1 cellular context compared by ENCODE assay signal in genomic region chr1:11059166-11059989, GRCh38.
TF ChIP-seq lines count a peak whose summit lies in the region.

No MANE protein-coding gene starts in this region.

TF ChIP-seq in HEK293, 187 proteins besides CTCF, POLR2A, EP300 and RAD21 (continued from another document and continues in another):
- no peak for TF ChIP-seq ZNF518A (tag by site-specific recombination; conservative IDR thresholded peaks at IDR 0.05; ENCODE audit: low read depth)
- TF ChIP-seq ZNF830 (tag by site-specific recombination; IDR thresholded peaks at IDR 0.05; ENCODE audit: low read depth): no peak
- 0 out of 2 replicates have a peak, but pooled peaks have one; percentile 23 for TF ChIP-seq YY1 (tag by site-specific recombination; IDR thresholded peaks at IDR 0.05)
- TF ChIP-seq ZBTB49 (tag by site-specific recombination; IDR thresholded peaks at IDR 0.05; ENCODE audit: low read depth): no peak
- no peak for TF ChIP-seq ZNF510 (tag by site-specific recombination; IDR thresholded peaks at IDR 0.05; ENCODE audit: insufficient replicate concordance)
- no peak; the same call in 1 of the 2 replicates for TF ChIP-seq ZIC2 (tag by site-specific recombination; IDR thresholded peaks at IDR 0.05)
- no peak for TF ChIP-seq HOXD13 (CRISPR knock-in tag; IDR thresholded peaks at IDR 0.05; ENCODE audit: borderline replicate concordance)
- TF ChIP-seq ZNF561 (tag by site-specific recombination; IDR thresholded peaks at IDR 0.05; ENCODE audit: borderline replicate concordance): no peak
- TF ChIP-seq ZBTB17 (tag by site-specific recombination; IDR thresholded peaks at IDR 0.05): no peak
- no peak for TF ChIP-seq ZNF707 (tag by site-specific recombination; IDR thresholded peaks at IDR 0.05)
- TF ChIP-seq ZNF416 (tag by site-specific recombination; IDR thresholded peaks at IDR 0.05): no peak
- no peak for TF ChIP-seq INSM2 (tag by site-specific recombination; IDR thresholded peaks at IDR 0.05)
- no peak for TF ChIP-seq MYNN (tag by site-specific recombination; IDR thresholded peaks at IDR 0.05; ENCODE audit: borderline replicate concordance)
- no peak for TF ChIP-seq ZNF529 (tag by site-specific recombination; IDR thresholded peaks at IDR 0.05; ENCODE audit: insufficient replicate concordance)
- 0 out of 2 replicates have a peak, but pooled peaks have one; percentile 8 for TF ChIP-seq ZNF645 (tag by site-specific recombination; IDR thresholded peaks at IDR 0.05)
- no peak; the same call in 1 of the 2 replicates for TF ChIP-seq ZNF341 (tag by site-specific recombination; IDR thresholded peaks at IDR 0.05; ENCODE audit: low read depth)
- TF ChIP-seq ZNF521 (tag by site-specific recombination; IDR thresholded peaks at IDR 0.05): no peak
- TF ChIP-seq ZNF292 (tag by site-specific recombination; IDR thresholded peaks at IDR 0.05; ENCODE audit: borderline replicate concordance, low read depth): no peak
- TF ChIP-seq ZNF394 (tag by site-specific recombination; IDR thresholded peaks at IDR 0.05; ENCODE audit: borderline replicate concordance): peak; percentile 15; the same call in 1 of the 2 replicates
- TF ChIP-seq ZFP41 (tag by site-specific recombination; IDR thresholded peaks at IDR 0.05; ENCODE audit: borderline replicate concordance): no peak
- no peak for TF ChIP-seq ZSCAN23 (tag by site-specific recombination; IDR thresholded peaks at IDR 0.05)
- TF ChIP-seq PRDM6 (tag by site-specific recombination; IDR thresholded peaks at IDR 0.05): no peak
- TF ChIP-seq ZNF350 (tag by site-specific recombination; IDR thresholded peaks at IDR 0.05): no peak
- no peak for TF ChIP-seq ZNF610 (tag by site-specific recombination; IDR thresholded peaks at IDR 0.05; ENCODE audit: borderline replicate concordance)
- TF ChIP-seq ZNF266 (tag by site-specific recombination; IDR thresholded peaks at IDR 0.05; ENCODE audit: low read depth): no peak
- no peak for TF ChIP-seq ZNF175 (tag by site-specific recombination; IDR thresholded peaks at IDR 0.05)
- no peak for TF ChIP-seq SCRT2 (tag by site-specific recombination; IDR thresholded peaks at IDR 0.05)
- TF ChIP-seq ZFP69B (tag by site-specific recombination; IDR thresholded peaks at IDR 0.05): peak; percentile 34; the same call in 1 of the 2 replicates
- no peak; the same call in 1 of the 2 replicates for TF ChIP-seq SP2 (tag by site-specific recombination; IDR thresholded peaks at IDR 0.05)
- TF ChIP-seq ZNF76 (tag by site-specific recombination; IDR thresholded peaks at IDR 0.05; ENCODE audit: borderline replicate concordance, low read depth): no peak; the same call in 1 of the 2 replicates
- TF ChIP-seq ZNF18 (tag by site-specific recombination; IDR thresholded peaks at IDR 0.05): no peak
- TF ChIP-seq ZBTB10 (tag by site-specific recombination; IDR thresholded peaks at IDR 0.05): no peak; the same call in 1 of the 2 replicates
- no peak for TF ChIP-seq ZFP37 (tag by site-specific recombination; IDR thresholded peaks at IDR 0.05)
- no peak for TF ChIP-seq KLF1 (tag by site-specific recombination; IDR thresholded peaks at IDR 0.05)
- peak; percentile 35; the same call in 1 of the 2 replicates for TF ChIP-seq ZNF398 (tag by site-specific recombination; IDR thresholded peaks at IDR 0.05)
- no peak for TF ChIP-seq BCL6B (tag by site-specific recombination; IDR thresholded peaks at IDR 0.05)
- TF ChIP-seq ZNF138 (tag by site-specific recombination; IDR thresholded peaks at IDR 0.05; ENCODE audit: borderline replicate concordance): no peak
- TF ChIP-seq ZNF211 (tag by site-specific recombination; IDR thresholded peaks at IDR 0.05; ENCODE audit: low read depth): no peak
- no peak for TF ChIP-seq ZNF514 (tag by site-specific recombination; IDR thresholded peaks at IDR 0.05)
- TF ChIP-seq ZNF121 (tag by site-specific recombination; IDR thresholded peaks at IDR 0.05): 0 out of 2 replicates have a peak, but pooled peaks have one; percentile 9
- no peak for TF ChIP-seq ZNF37A (tag by site-specific recombination; IDR thresholded peaks at IDR 0.05)
- peak; percentile 76 for TF ChIP-seq ZBTB8A (tag by site-specific recombination; IDR thresholded peaks at IDR 0.05)
